Comparison of ENCODE assay signal across 9 cellular contexts in the genomic region with DNA sequence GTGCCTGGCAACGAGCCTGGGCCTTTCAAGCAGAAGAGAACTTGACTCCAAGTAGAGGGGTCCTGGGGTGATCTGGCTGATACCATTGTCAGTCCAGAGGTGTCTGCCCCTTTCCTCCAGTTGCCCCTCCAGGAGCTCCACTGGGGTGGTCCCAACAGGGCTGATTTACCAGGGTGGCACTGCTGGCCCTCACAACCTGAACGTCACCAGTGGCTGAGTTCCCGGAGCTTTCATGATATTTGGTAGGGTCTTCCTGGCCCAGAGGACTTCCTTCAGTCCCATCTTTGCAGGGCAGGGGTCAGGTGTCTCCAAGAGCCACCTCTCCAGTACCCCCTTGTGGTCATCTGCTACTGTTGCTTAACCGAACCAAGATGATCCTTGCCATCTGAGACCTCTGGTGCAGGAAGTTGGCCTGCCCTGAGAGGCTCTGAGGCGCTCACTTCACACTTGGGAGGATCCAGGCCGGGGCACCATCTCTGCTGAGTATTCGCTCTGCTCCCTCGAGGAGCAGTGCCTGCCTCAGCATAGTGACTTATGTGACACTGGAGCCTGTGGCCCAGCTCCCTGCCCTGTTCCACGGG. TPM values are rescaled to one million over a fixed set of nuclear protein-coding genes. Genes with fewer than 3 reads are reported as not detected.
DNase-seq lines count a peak whose midpoint lies in the region; ATAC-seq and TF ChIP-seq lines count a peak whose summit lies in the region.
"Had no signal": no experiment of that assay in that cellular context is flagged by ENCODE, and none has a peak within 500 bp of the region (broad histone marks: within the 10 kb centered on the region; RNA-seq: fewer than 3 reads in every experiment).

No MANE protein-coding gene starts in this region.

- TF ChIP-seq CTCF in heart left ventricle (IDR thresholded peaks at IDR 0.05) (peak in 11 of 12 donors; percentile 9 to 54 (median 37)), type B pancreatic cell (conservative IDR thresholded peaks at IDR 0.05) (peak; percentile 70)

- no peak overlapping the region for H3K9ac ChIP-seq in adipocyte (ENCODE audit: low read length)

- H3K4me1 ChIP-seq in heart left ventricle (peaks cover 0 to 43% (median 19%) of the 10 kb centered on the region in 12 donors), adipocyte (ENCODE audit: control insufficient read depth, insufficient read depth, low read length) (peaks cover 20% of the 10 kb centered on the region)

- peak in 2 of 4 donors; percentile 2 to 11 for ATAC-seq in heart left ventricle
- no peak for ATAC-seq in Right ventricle myocardium inferior
- ATAC-seq in HG03460 (IDR thresholded peaks at IDR 0.05; ENCODE audit: unreplicated experiment): no peak

- no peaks in the 10 kb centered on the region for H3K9me3 Mint-ChIP-seq in type B pancreatic cell

- no peaks in the 10 kb centered on the region for H3K27me3 Mint-ChIP-seq in type B pancreatic cell

- no peaks in the 10 kb centered on the region for H3K9me3 ChIP-seq in heart left ventricle
- no peaks in the 10 kb centered on the region for H3K9me3 ChIP-seq in adipocyte (ENCODE audit: control insufficient read depth, low read length)
- H3K9me3 ChIP-seq: vagina had no signal

- peak overlapping the region; percentile 63 for H3K27ac Mint-ChIP-seq in type B pancreatic cell

- DNase-seq in heart left ventricle (no peak), Right ventricle myocardium inferior (ENCODE audit: missing footprints) (no peak), NOMO-1 treated with dmso at 0.1 percent for 144 hours (lab: John Stamatoyannopoulos, UW; ENCODE audit: unreplicated experiment) (peak; percentile 31), adipocyte (ENCODE audit: low read depth) (peak; percentile 36), kidney tubule cell (ENCODE audit: low spot score) (peak; percentile 51), type B pancreatic cell (ENCODE audit: extremely low spot score, unreplicated experiment) (no peak), NCI-H446 treated with DMSO at 0.1 percent for 48 hours (lab: John Stamatoyannopoulos, UW) (no peak)

- WGBS in heart left ventricle, 4 donors: 45 to 74% (median 63%) methylated on average over 6 to 9 of the region's 9 CpGs

- TF ChIP-seq POLR2A in heart left ventricle (IDR thresholded peaks at IDR 0.05): no peak

- peaks cover 0 to 56% (median 41%) of the 10 kb centered on the region in 9 donors for H3K36me3 ChIP-seq in heart left ventricle
- peaks cover 30% of the 10 kb centered on the region for H3K36me3 ChIP-seq in adipocyte (ENCODE audit: control insufficient read depth, insufficient read depth, low read length, severe bottlenecking)

- H3K4me1 Mint-ChIP-seq in type B pancreatic cell (ENCODE audit: unreplicated experiment): peaks cover 3% of the 10 kb centered on the region

- H3K27ac ChIP-seq in heart left ventricle: peak overlapping the region in 4 of 12 donors; percentile 13 to 96 (median 33)

- peak overlapping the region in 1 of 12 donors; percentile 73 for H3K4me3 ChIP-seq in heart left ventricle
- no peak overlapping the region for H3K4me3 ChIP-seq in adipocyte (ENCODE audit: low read length)
- H3K4me3 ChIP-seq: vagina had no signal

- H3K4me3 Mint-ChIP-seq in type B pancreatic cell: peak overlapping the region; percentile 45

- no peaks in the 10 kb centered on the region for H3K27me3 ChIP-seq in heart left ventricle
- H3K27me3 ChIP-seq in adipocyte (replicated peaks; ENCODE audit: control insufficient read depth, insufficient read depth, low read length): no peaks in the 10 kb centered on the region
- H3K27me3 ChIP-seq: vagina had no signal

- intact Hi-C loops in heart left ventricle (cut with DNase I): loop anchor here in 3 of 10 donors (5.0 to 10.0 kb wide), 3 partner anchors 62 to 72 kb away; a partner anchor contains a TSS
- intact Hi-C loops in Right ventricle myocardium inferior (cut with DNase I): loop anchor here (5.0 kb wide), 1 partner anchor 74 kb away; a partner anchor contains a TSS

- H3K36me3 Mint-ChIP-seq in type B pancreatic cell: peaks cover 4% of the 10 kb centered on the region

RNA-seq across cellular contexts. Expression of a gene that starts 3.5 kb away (rescaled TPM):
- total RNA-seq in heart left ventricle (10 to 100 TPM in 2 of 9 donors, 1 to 10 TPM in 7; 1.9 to 48.0 (median 3.4) TPM), Right ventricle myocardium inferior (3.4 TPM), type B pancreatic cell (ENCODE audit: low replicate concordance) (16.1 and 65.1 TPM in 2 replicates)
- 1 to 10 TPM; 4.0 to 5.4 TPM for polyA plus RNA-seq in heart left ventricle

RNA-seq across cellular contexts. Expression of a gene that starts 45.1 kb away (rescaled TPM):
- total RNA-seq in heart left ventricle (10 to 100 TPM; 10.2 to 26.1 (median 15.3) TPM), Right ventricle myocardium inferior (13.3 TPM), type B pancreatic cell (ENCODE audit: low replicate concordance) (26.5 and 43.9 TPM in 2 replicates)
- 10 to 100 TPM; 15.9 to 18.3 TPM for polyA plus RNA-seq in heart left ventricle

Comparison
In these comparisons a context has a peak if more than half of its experiments do, and no peak if none do; other contexts are left out.
1. DNase-seq: peak in NOMO-1 treated with dmso at 0.1 percent for 144 hours (single experiment), adipocyte (single experiment) and kidney tubule cell (single experiment); none in heart left ventricle (0 of 5), Right ventricle myocardium inferior (single experiment), type B pancreatic cell (single experiment) and NCI-H446 treated with DMSO at 0.1 percent for 48 hours (single experiment).